Comparison of ENCODE assay signal across 25 cellular contexts in the genomic region with DNA sequence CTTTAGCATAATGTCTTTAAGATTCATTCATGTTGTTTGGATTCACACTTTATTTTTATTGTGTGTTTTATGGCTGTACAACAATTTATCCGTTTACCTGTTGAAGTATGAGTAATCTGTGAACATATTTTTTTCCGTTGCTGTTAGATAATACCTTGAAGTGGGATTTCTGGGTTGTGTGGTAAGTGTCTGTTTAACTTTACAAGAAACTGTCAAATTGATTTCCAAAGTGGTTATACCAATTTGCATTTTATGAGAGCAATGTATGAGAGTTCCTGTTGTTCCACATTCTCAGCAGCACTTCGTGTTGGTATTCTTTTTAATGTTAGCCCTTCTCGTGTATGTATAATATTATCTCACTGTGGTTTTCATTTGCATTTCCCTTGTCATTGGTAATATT. TPM values are rescaled to one million over a fixed set of nuclear protein-coding genes. Genes with fewer than 3 reads are reported as not detected.
"Had no signal": no experiment of that assay in that cellular context is flagged by ENCODE, and none has a peak within 500 bp of the region (broad histone marks: within the 10 kb centered on the region; RNA-seq: fewer than 3 reads in every experiment).

No MANE protein-coding gene starts in this region.

- H3K27me3 Mint-ChIP-seq: stimulated activated memory B cell treated with anti-CD40 and anti-IgM and Interleukin-4, amounts not matched to agents 10 μg/mL and 1 μg/mL and 100 μg/mL, for 72 hours had no signal

- H3K4me1 Mint-ChIP-seq: natural killer cell; neural crest cell; stimulated activated memory B cell treated with anti-CD40 and anti-IgM and Interleukin-4, amounts not matched to agents 10 μg/mL and 1 μg/mL and 100 μg/mL, for 72 hours had no signal

- H3K36me3 Mint-ChIP-seq: natural killer cell had no signal

- H3K4me3 ChIP-seq: coronary artery, heart left ventricle, spleen had no signal

- H3K9me3 ChIP-seq: heart left ventricle, spleen had no signal

- H3K27ac ChIP-seq: coronary artery, heart left ventricle, spleen had no signal

- H3K4me1 ChIP-seq: heart left ventricle had no signal

- H3K27ac Mint-ChIP-seq: natural killer cell; stimulated activated memory B cell treated with anti-CD40 and anti-IgM and Interleukin-4, amounts not matched to agents 10 μg/mL and 1 μg/mL and 100 μg/mL, for 72 hours had no signal

- H3K4me3 Mint-ChIP-seq: natural killer cell; neural crest cell; stimulated activated memory B cell treated with anti-CD40 and anti-IgM and Interleukin-4, amounts not matched to agents 10 μg/mL and 1 μg/mL and 100 μg/mL, for 72 hours had no signal

- H3K9me3 Mint-ChIP-seq: natural killer cell, neural crest cell had no signal

- DNase-seq: effector CD4-positive, alpha-beta T cell; heart left ventricle; hippocampal formation; natural killer cell; posterior cingulate gyrus; spleen; stimulated activated CD4-positive, alpha-beta T cell treated with anti-CD3 and anti-CD28 coated beads, Interleukin-15, amount 100 ng/mL, for 24 hours; stimulated activated CD4-positive, alpha-beta T cell treated with anti-CD3 and anti-CD28 coated beads, Interleukin-1b, Interleukin-23, amount 100 ng/mL, for 48 hours; stimulated activated CD4-positive, alpha-beta T cell treated with anti-CD3 and anti-CD28 coated beads, Interleukin-4, amount 100 ng/mL, for 24 hours; trophoblast cell had no signal

- ATAC-seq: esophagus mucosa; heart left ventricle; natural killer cell; sciatic nerve; stimulated activated memory B cell treated with anti-CD40 and anti-IgM and Interleukin-4, amounts not matched to agents 10 μg/mL and 1 μg/mL and 100 μg/mL, for 72 hours had no signal

- H3K27me3 ChIP-seq: heart left ventricle, spleen had no signal

RNA-seq across cellular contexts. Expression of a gene that starts 55.8 kb away (rescaled TPM):
- total RNA-seq: dermis microvascular lymphatic vessel endothelial cell, esophagus mucosa, fibroblast of lung, frontal cortex, glomerular endothelial cell, kidney epithelial cell, lung microvascular endothelial cell, mononuclear cell, natural killer cell, neural crest cell, pulmonary artery endothelial cell, sciatic nerve, skeletal muscle tissue had no signal
- polyA plus RNA-seq: fibroblast of lung, liver had no signal
